ENCODE assay signal across 8 cellular contexts in genomic region chr10:122980209-122981065, GRCh38. TPM values are rescaled to one million over a fixed set of nuclear protein-coding genes. Genes with fewer than 3 reads are reported as not detected.
DNase-seq lines count a peak whose midpoint lies in the region; ATAC-seq and TF ChIP-seq lines count a peak whose summit lies in the region.

Gene PSTK, plus strand, starts transcription at chr10:122980401. Its CDS starts 79 bp downstream, at chr10:122980480.

- peak within 1 kb of the TSS; percentile 96 for H3K27ac ChIP-seq in HUES6 (ENCODE audit: low read depth, low read length)

- peak; percentile 96 for ATAC-seq in GM21447 (IDR thresholded peaks at IDR 0.05; ENCODE audit: unreplicated experiment)

- TF ChIP-seq CTCF in endothelial cell (IDR thresholded peaks at IDR 0.05; ENCODE audit: unreplicated experiment) (peak; percentile 96), mesothelial cell of epicardium (IDR thresholded peaks at IDR 0.05; ENCODE audit: unreplicated experiment) (peak; percentile 94)

- DNase-seq in DMS 273 (lab: John Stamatoyannopoulos, UW; ENCODE audit: unreplicated experiment) (peak; percentile 92), NT2/D1 (ENCODE audit: low read depth, low spot score) (peak; percentile 77), endothelial cell (ENCODE audit: low spot score) (peak; percentile 89), mesothelial cell of epicardium (ENCODE audit: low spot score in 2 of 2, unreplicated experiment in 2 of 2) (peak; percentile 79 to 88)
- DNase-seq in activated CD8-positive, alpha-beta memory T cell treated with anti-CD3 and anti-CD28 coated beads, Interleukin-2, amount 50 U/mL, for 4 hours, result peak; percentile 87
- DNase-seq in stimulated activated CD8-positive, alpha-beta memory T cell treated with anti-CD3 and anti-CD28 coated beads, Interleukin-15, amount 100 ng/mL, for 4 hours (ENCODE audit: low read depth in 2 of 2), result peak; percentile 76

- H3K4me3 ChIP-seq in HUES6 (ENCODE audit: low read depth, low read length), result peak within 1 kb of the TSS; percentile 97
- H3K4me3 ChIP-seq in NT2/D1 (ENCODE audit: insufficient read length, low read depth), result peak within 1 kb of the TSS; percentile 78

- H3K4me1 ChIP-seq in HUES6 (ENCODE audit: control insufficient read depth, insufficient read depth, low read length) (no peaks in the 10 kb centered on the region), NT2/D1 (ENCODE audit: insufficient read depth, insufficient read length) (no peaks in the 10 kb centered on the region)

- H3K9ac ChIP-seq in HUES6 (ENCODE audit: low read length) (peak within 1 kb of the TSS; percentile 99), NT2/D1 (ENCODE audit: insufficient read length, low read depth) (peak within 1 kb of the TSS; percentile 86)

- no peaks in the 10 kb centered on the region for H3K27me3 ChIP-seq in HUES6 (ENCODE audit: control insufficient read depth, insufficient read depth, low read length)
- H3K27me3 ChIP-seq in NT2/D1 (ENCODE audit: insufficient read depth, insufficient read length), result no peaks in the 10 kb centered on the region

- H3K27me3 Mint-ChIP-seq in endothelial cell (ENCODE audit: unreplicated experiment), result peaks cover 4% of the 10 kb centered on the region
- H3K27me3 Mint-ChIP-seq in mesothelial cell of epicardium (ENCODE audit: low read depth), result peaks cover 14% of the 10 kb centered on the region

- H3K36me3 Mint-ChIP-seq in endothelial cell (ENCODE audit: low read depth, unreplicated experiment) (peaks cover 3% of the 10 kb centered on the region), mesothelial cell of epicardium (peaks cover 3% of the 10 kb centered on the region)

- peak within 1 kb of the TSS; percentile 89 for H3K4me3 Mint-ChIP-seq in endothelial cell (ENCODE audit: unreplicated experiment)
- H3K4me3 Mint-ChIP-seq in mesothelial cell of epicardium, result peak within 1 kb of the TSS; percentile 84

- H3K27ac Mint-ChIP-seq in endothelial cell (ENCODE audit: unreplicated experiment) (peak within 1 kb of the TSS; percentile 85), mesothelial cell of epicardium (peak within 1 kb of the TSS; percentile 97)

- H3K9me3 ChIP-seq in HUES6 (ENCODE audit: control insufficient read depth, insufficient read depth, low read depth, low read length) (no peaks in the 10 kb centered on the region), NT2/D1 (ENCODE audit: insufficient read depth, low read length) (no peaks in the 10 kb centered on the region)

- no peaks in the 10 kb centered on the region for H3K9me3 Mint-ChIP-seq in endothelial cell (ENCODE audit: unreplicated experiment)
- H3K9me3 Mint-ChIP-seq in mesothelial cell of epicardium, result no peaks in the 10 kb centered on the region

- H3K4me1 Mint-ChIP-seq in endothelial cell (ENCODE audit: unreplicated experiment), result peaks cover 7% of the 10 kb centered on the region
- H3K4me1 Mint-ChIP-seq in mesothelial cell of epicardium, result peaks cover 9% of the 10 kb centered on the region

- H3K36me3 ChIP-seq in HUES6 (ENCODE audit: control insufficient read depth, insufficient read depth, low read length) (peaks cover 7% of the 10 kb centered on the region; the same call in 1 of the 2 replicates), NT2/D1 (ENCODE audit: insufficient read depth, insufficient read length, low read length) (peaks cover 14% of the 10 kb centered on the region)

RNA-seq across cellular contexts. Expression of gene PSTK, which starts in this region (rescaled TPM):
- total RNA-seq in endothelial cell (ENCODE audit: unreplicated experiment), result 5.2 TPM
- total RNA-seq in mesothelial cell of epicardium, result 7.7 to 9.1 TPM (median 8.2 TPM) in 3 replicates

Comparison
In these comparisons a context has a peak if more than half of its experiments do, and no peak if none do; other contexts are left out.
1. Peak in every context shown above with its lines: DNase-seq, ATAC-seq, H3K4me3 ChIP-seq and H3K27ac ChIP-seq.